ENCODE assay signal across 15 cellular contexts in the genomic region with DNA sequence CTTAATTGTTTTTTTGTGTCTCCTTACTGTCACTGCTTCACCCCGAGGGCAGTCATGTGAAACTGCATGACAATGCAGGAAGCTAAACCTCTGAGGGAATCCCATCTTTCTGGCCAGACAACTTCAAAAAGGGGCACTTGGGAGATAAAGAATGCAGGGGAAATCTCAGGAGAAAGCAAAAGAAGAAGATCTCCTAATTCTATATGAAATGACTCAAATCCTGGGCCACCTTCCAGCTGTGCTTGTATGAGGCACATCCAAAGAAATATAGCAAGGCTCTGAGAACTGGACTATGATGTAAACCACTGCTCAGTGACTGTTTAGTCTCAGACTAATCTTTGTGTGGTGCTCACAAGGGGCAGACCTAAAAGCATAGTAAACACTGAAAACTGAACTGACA. TPM values are rescaled to one million over a fixed set of nuclear protein-coding genes. Genes with fewer than 3 reads are reported as not detected.
A peak's percentile ranks its signal among the peaks of the same experiment; 100 is the strongest.
DNase-seq lines count a peak whose midpoint lies in the region; ATAC-seq, FAIRE-seq and TF ChIP-seq lines count a peak whose summit lies in the region.
"Had no signal": no experiment of that assay in that cellular context is flagged by ENCODE, and none has a peak within 500 bp of the region (broad histone marks: within the 10 kb centered on the region; RNA-seq: fewer than 3 reads in every experiment).

No MANE protein-coding gene starts in this region.

- peak; percentile 52 for FAIRE-seq in H1 (lab: Jason Lieb, UNC)

- H3K9ac ChIP-seq in NT2/D1 (ENCODE audit: insufficient read length, low read depth), result no peak overlapping the region
- H3K9ac ChIP-seq in H1 (replicated peaks in 1 of 4; ENCODE audit: extremely low read depth in 1 of 4, low read depth in 3 of 4, low read length in 3 of 4), result no peak overlapping the region; a peak in 1 of 7 replicates
- H3K9ac ChIP-seq in mesendoderm (ENCODE audit: low read length), result no peak overlapping the region

- H3K79me1 ChIP-seq in H1 (ENCODE audit: low read depth, low read length), result no peaks in the 10 kb centered on the region
- H3K79me1 ChIP-seq in mesendoderm (ENCODE audit: low read length), result no peaks in the 10 kb centered on the region

- no peak overlapping the region; the same call in 1 of the 2 replicates for H2BK5ac ChIP-seq in H1 (ENCODE audit: low read depth, low read length)
- H2BK5ac ChIP-seq in mesendoderm (ENCODE audit: low read length), result no peak overlapping the region

- no peak overlapping the region for H2BK20ac ChIP-seq in H1 (ENCODE audit: low read length)

- no peak for TF ChIP-seq POLR2A in H1 (IDR thresholded peaks at IDR 0.05; ENCODE audit: control extremely low read depth in 1 of 2, low read depth in 2 of 2, low read length in 2 of 2)

- H3K9me3 ChIP-seq in NT2/D1 (ENCODE audit: insufficient read depth, low read length), result 0 out of 2 replicates have a peak, but pooled peaks cover 4% of the 10 kb centered on the region
- no peaks in the 10 kb centered on the region for H3K9me3 ChIP-seq in H1 (ENCODE audit: insufficient read depth in 2 of 2, low read depth in 1 of 2, low read length in 1 of 2)
- H3K9me3 ChIP-seq in lower lobe of right lung, result no peaks in the 10 kb centered on the region
- H3K9me3 ChIP-seq: heart left ventricle, upper lobe of left lung had no signal

- TF ChIP-seq CTCF in H1 (IDR thresholded peaks at IDR 0.05; ENCODE audit: control extremely low read depth in 1 of 3, insufficient read depth in 1 of 3, low read depth in 1 of 3, low read length in 3 of 3) (no peak), lower lobe of right lung (IDR thresholded peaks at IDR 0.05) (no peak)

- H3K4ac ChIP-seq in H1 (replicated peaks; ENCODE audit: insufficient read length, low read depth, low read length) (no peak overlapping the region), mesendoderm (ENCODE audit: low read depth, low read length) (no peak overlapping the region)

- H2BK15ac ChIP-seq in H1 (ENCODE audit: low read length) (no peak overlapping the region), mesendoderm (replicated peaks; ENCODE audit: low read depth) (no peak overlapping the region)

- POLR2A ChIA-PET in H1 (lab: Charles Lee; ENCODE audit: partially characterized antibody), result no interaction called here

- H3K27ac ChIP-seq in H1 (ENCODE audit: low read depth, low read length) (no peak overlapping the region), mesendoderm (ENCODE audit: low read depth, low read length) (no peak overlapping the region), lower lobe of right lung (no peak overlapping the region)
- H3K27ac ChIP-seq: heart left ventricle, skin epidermis, upper lobe of left lung had no signal

- H2BK12ac ChIP-seq in H1 (ENCODE audit: low read depth, low read length), result no peak overlapping the region

- no peaks in the 10 kb centered on the region for H3K27me3 ChIP-seq in NT2/D1 (ENCODE audit: insufficient read depth, insufficient read length)
- H3K27me3 ChIP-seq in H1 (replicated peaks in 1 of 4; ENCODE audit: control insufficient read depth in 3 of 4, extremely low read depth in 1 of 4, insufficient read depth in 3 of 4, low read length in 3 of 4), result no peaks in the 10 kb centered on the region
- H3K27me3 ChIP-seq in mesendoderm (ENCODE audit: insufficient read depth, low read length, poor library complexity), result no peaks in the 10 kb centered on the region
- H3K27me3 ChIP-seq in lower lobe of right lung (ENCODE audit: low read depth), result no peaks in the 10 kb centered on the region
- H3K27me3 ChIP-seq: heart left ventricle, upper lobe of left lung had no signal

- H3K56ac ChIP-seq in H1 (replicated peaks; ENCODE audit: insufficient read length, low read depth, low read length) (no peak overlapping the region), mesendoderm (ENCODE audit: low read length) (no peak overlapping the region)

- no peak overlapping the region for H4K91ac ChIP-seq in H1 (replicated peaks; ENCODE audit: insufficient read length, low read length)

- H3K36me3 ChIP-seq in NT2/D1 (ENCODE audit: insufficient read depth, insufficient read length, low read length) (no peaks in the 10 kb centered on the region), H1 (ENCODE audit: control insufficient read depth in 2 of 4, insufficient read depth in 4 of 4, low read length in 3 of 4) (no peaks in the 10 kb centered on the region), mesendoderm (ENCODE audit: control insufficient read depth, insufficient read depth, low read length) (no peaks in the 10 kb centered on the region), lower lobe of right lung (no peaks in the 10 kb centered on the region)
- H3K36me3 ChIP-seq: heart left ventricle, upper lobe of left lung had no signal

- H2AFZ ChIP-seq in H1 (ENCODE audit: low read length), result no peak overlapping the region

- H3K4me3 ChIP-seq in NT2/D1 (ENCODE audit: insufficient read length, low read depth), result no peak overlapping the region
- H3K4me3 ChIP-seq in H1 (ENCODE audit: extremely low read depth in 1 of 4, insufficient read depth in 2 of 4, low read depth in 3 of 4, low read length in 4 of 4), result peak overlapping the region in 1 of 4 experiments; percentile 24; a peak in 1 of 8 replicates
- H3K4me3 ChIP-seq in mesendoderm (ENCODE audit: low read length), result no peak overlapping the region
- no peak overlapping the region for H3K4me3 ChIP-seq in lower lobe of right lung
- H3K4me3 ChIP-seq: heart left ventricle, skin epidermis, upper lobe of left lung had no signal

- WGBS in H1 (ENCODE audit: extremely low coverage in 1 of 2, insufficient coverage in 1 of 2, insufficient read length in 1 of 2, insufficient replicate concordance in 2 of 2, low coverage in 1 of 2, low lambda C conversion rate in 2 of 2, missing lambda C conversion rate in 1 of 2), 2 experiments, result 42% methylated on average over 1 of the region's 1 CpG; no CpG with 5 or more reads in 1 of the 2 experiments
- no CpG with 5 or more reads among the region's 1 CpG for WGBS in mesendoderm (ENCODE audit: extremely low coverage, insufficient coverage, low lambda C conversion rate)

- H2BK120ac ChIP-seq in H1 (replicated peaks; ENCODE audit: low read depth, low read length) (no peak overlapping the region), mesendoderm (ENCODE audit: low read depth, low read length) (no peak overlapping the region)

- no peaks in the 10 kb centered on the region for H3K79me2 ChIP-seq in H1 (ENCODE audit: control insufficient read depth in 1 of 2, insufficient read depth in 2 of 2, low read length in 2 of 2)
- no peaks in the 10 kb centered on the region for H3K79me2 ChIP-seq in mesendoderm (ENCODE audit: control insufficient read depth, insufficient read depth, low read length)

- H3K18ac ChIP-seq in H1 (ENCODE audit: extremely low read depth, low read length), result no peak overlapping the region
- H3K18ac ChIP-seq in mesendoderm (ENCODE audit: low read length), result no peak overlapping the region

- H4K5ac ChIP-seq in H1 (ENCODE audit: insufficient read length, low read depth, low read length) (no peak overlapping the region), mesendoderm (ENCODE audit: low read length) (no peak overlapping the region)

- H3K14ac ChIP-seq in H1 (ENCODE audit: insufficient read length), result no peak overlapping the region

- no peak for TF ChIP-seq EP300 in H1 (IDR thresholded peaks at IDR 0.05; ENCODE audit: borderline replicate concordance in 1 of 2, low read depth in 2 of 2, low read length in 2 of 2)

- no peak for TF ChIP-seq RAD21 in H1 (IDR thresholded peaks at IDR 0.05 in 1 of 2, conservative IDR thresholded peaks at IDR 0.05 in 1 of 2; ENCODE audit: low read depth in 2 of 2, low read length in 2 of 2)

- H3K23me2 ChIP-seq in H1 (ENCODE audit: low read depth, low read length), result peaks cover 2% of the 10 kb centered on the region; the same call in 1 of the 2 replicates

- H3K23ac ChIP-seq in H1 (ENCODE audit: insufficient read length), result no peak overlapping the region
- no peak overlapping the region for H3K23ac ChIP-seq in mesendoderm (ENCODE audit: low read length)

- no peaks in the 10 kb centered on the region for H4K20me1 ChIP-seq in H1 (replicated peaks in 1 of 2; ENCODE audit: control insufficient read depth in 1 of 2, insufficient read depth in 2 of 2, low read length in 2 of 2)

- CTCF ChIA-PET in H1 (lab: Charles Lee; ENCODE audit: partially characterized antibody), result interaction anchor here (0.6 to 2.1 kb wide), 3 partner anchors 15 to 236 kb away, joined by 3 to 6 read pairs (median 3); no protein-coding TSS in a partner anchor

- H3K4me1 ChIP-seq in NT2/D1 (ENCODE audit: insufficient read depth, insufficient read length) (no peaks in the 10 kb centered on the region), H1 (replicated peaks in 1 of 4; ENCODE audit: control insufficient read depth in 3 of 4, insufficient read depth in 4 of 4, low read length in 3 of 4) (peaks cover 0 to 2% (median 0%) of the 10 kb centered on the region in 4 experiments; a peak in 2 of 7 replicates), mesendoderm (ENCODE audit: control insufficient read depth, low read depth, low read length) (no peaks in the 10 kb centered on the region), lower lobe of right lung (no peaks in the 10 kb centered on the region)
- H3K4me1 ChIP-seq: heart left ventricle, upper lobe of left lung had no signal

- no peak overlapping the region for H2AK5ac ChIP-seq in H1 (ENCODE audit: low read depth, low read length)
- no peak overlapping the region for H2AK5ac ChIP-seq in mesendoderm (ENCODE audit: low read length)

- no peak for ATAC-seq in lower lobe of right lung
- no peak for ATAC-seq in GM21528 (IDR thresholded peaks at IDR 0.05; ENCODE audit: low FRiP score, unreplicated experiment)
- ATAC-seq in GM18861 (IDR thresholded peaks at IDR 0.05; ENCODE audit: unreplicated experiment), result no peak
- ATAC-seq in HG03196 (IDR thresholded peaks at IDR 0.05; ENCODE audit: unreplicated experiment), result no peak
- ATAC-seq: HCT116, heart left ventricle had no signal

- DNase-seq in COLO829 (ENCODE audit: low spot score) (peak; percentile 34), NT2/D1 (ENCODE audit: low read depth, low spot score) (peak; percentile 76), H1 (ENCODE audit: low read depth in 1 of 2, low spot score in 2 of 2) (no peak), mesendoderm (peak; percentile 76), lower lobe of right lung (no peak)
- DNase-seq: activated CD4-positive, CD25-positive, alpha-beta regulatory T cell treated with anti-CD3 and anti-CD28 coated beads, Interleukin-2, amount 50 U/mL, for 72 hours; heart left ventricle; NCI-H446; SHP77; upper lobe of left lung had no signal

- H3K4me2 ChIP-seq in H1 (ENCODE audit: insufficient read depth in 1 of 2, low read depth in 2 of 2, low read length in 2 of 2) (peak overlapping the region; percentile 6 to 42; a peak in 3 of 4 replicates), mesendoderm (ENCODE audit: low read length) (no peak overlapping the region)

- H4K8ac ChIP-seq in H1 (ENCODE audit: extremely low read depth, insufficient read depth, low read length), result no peak overlapping the region
- H4K8ac ChIP-seq in mesendoderm (ENCODE audit: low read depth, low read length), result no peak overlapping the region

- intact Hi-C loops in lower lobe of right lung (cut with DNase I), result no loop called here

RNA-seq across cellular contexts. Expression of gene UMPS, which starts 22.6 kb away (rescaled TPM):
- 55.8 and 59.0 TPM in 2 replicates for total RNA-seq in H1 (2021; fragmentation: NEBNext Ultra II Directional; extraction: Animal tissue kit (Norgen Biotek cat#: 25700))
- polyA plus RNA-seq in H1 (2011; rRNA removed), result 21.4 and 32.8 TPM in 2 replicates
- 29.2 TPM for polyA plus RNA-seq in H1 (2011; cell fraction: cytosol; rRNA removed)
- polyA plus RNA-seq in H1 (2011; cell fraction: nucleus; rRNA removed), result 14.2 TPM
- polyA plus RNA-seq in H1 (2012, experiment 1 of 2), result 40.7 to 48.2 TPM (median 46.3 TPM) in 4 replicates
- polyA plus RNA-seq in H1 (2012, experiment 2 of 2), result 8.8 TPM
- polyA plus RNA-seq in H1 (2013, experiment 1 of 2), result 23.5 TPM
- polyA plus RNA-seq in H1 (2013, experiment 2 of 2), result 22.8 TPM
- polyA minus RNA-seq in H1 (2011; rRNA and poly(A)+ RNA removed), result 36.1 and 46.9 TPM in 2 replicates
- polyA minus RNA-seq in H1 (2011; cell fraction: cytosol; rRNA and poly(A)+ RNA removed), result 48.1 TPM
- 31.1 TPM for polyA minus RNA-seq in H1 (2011; cell fraction: nucleus; rRNA and poly(A)+ RNA removed)
- polyA plus RNA-seq in mesendoderm (2013, experiment 1 of 2), result 45.8 TPM
- 45.3 TPM for polyA plus RNA-seq in mesendoderm (2013, experiment 2 of 2)
- total RNA-seq in lower lobe of right lung, result 27.8 TPM

Comparison
In these comparisons a context has a peak if more than half of its experiments do, and no peak if none do; other contexts are left out.
1. DNase-seq: peak in COLO829 (single experiment), NT2/D1 (single experiment) and mesendoderm (single experiment); none in H1 (0 of 2) and lower lobe of right lung (single experiment).